In genomic region chr4:185099940-185100339, GRCh38 we compare ENCODE assay signal across 27 cellular contexts.
"Had no signal": no experiment of that assay in that cellular context is flagged by ENCODE, and none has a peak within 500 bp of the region (broad histone marks: within the 10 kb centered on the region; RNA-seq: fewer than 3 reads in every experiment).

No MANE protein-coding gene starts in this region.

- H3K4me3 ChIP-seq: left lung, lower lobe of right lung, pancreas, prostate gland, sigmoid colon, spleen, tibial nerve, uterus had no signal

- H3K4me1 ChIP-seq: left lung, lower lobe of right lung, prostate gland, sigmoid colon, spleen, tibial nerve, uterus had no signal

- H3K36me3 Mint-ChIP-seq: immature natural killer cell; mesothelial cell of epicardium; naive B cell; natural killer cell; stimulated activated memory B cell treated with anti-CD40 and anti-IgM and Interleukin-4, amounts not matched to agents 10 μg/mL and 1 μg/mL and 100 μg/mL, for 72 hours; type B pancreatic cell had no signal

- H3K27me3 ChIP-seq: pancreas, tibial nerve, uterus had no signal

- H3K36me3 ChIP-seq: left lung, lower lobe of right lung, pancreas, prostate gland, sigmoid colon, spleen, tibial nerve, uterus had no signal

- H3K9me3 Mint-ChIP-seq: immature natural killer cell; mesothelial cell of epicardium; naive B cell; natural killer cell; stimulated activated memory B cell treated with anti-CD40 and anti-IgM and Interleukin-4, amounts not matched to agents 10 μg/mL and 1 μg/mL and 100 μg/mL, for 72 hours; stimulated activated naive CD8-positive, alpha-beta T cell treated with anti-CD3 and anti-CD28 coated beads, Interleukin-15, amount 100 ng/mL, for 72 hours; type B pancreatic cell had no signal

- H3K4me1 Mint-ChIP-seq: immature natural killer cell; naive B cell; natural killer cell; stimulated activated memory B cell treated with anti-CD40 and anti-IgM and Interleukin-4, amounts not matched to agents 10 μg/mL and 1 μg/mL and 100 μg/mL, for 72 hours; stimulated activated naive CD8-positive, alpha-beta T cell treated with anti-CD3 and anti-CD28 coated beads, Interleukin-15, amount 100 ng/mL, for 72 hours had no signal

- ATAC-seq: left colon; left lung; natural killer cell; pancreas; stimulated activated memory B cell treated with anti-CD40 and anti-IgM and Interleukin-4, amounts not matched to agents 10 μg/mL and 1 μg/mL and 100 μg/mL, for 72 hours; stimulated activated naive CD8-positive, alpha-beta T cell treated with anti-CD3 and anti-CD28 coated beads, Interleukin-15, amount 100 ng/mL, for 72 hours had no signal

- DNase-seq: hypothalamus; immature natural killer cell; kidney; left colon; left lung; lower lobe of right lung; mammary epithelial cell; mesenchymal stem cell; naive B cell; natural killer cell; nucleus accumbens; pancreas; retina; right cardiac atrium; sigmoid colon; small intestine; spleen; stimulated activated CD4-positive, alpha-beta T cell treated with anti-CD3 and anti-CD28 coated beads, Interleukin-4, amount 100 ng/mL, for 24 hours; stimulated activated naive CD4-positive, alpha-beta T cell treated with Interleukin-2 at 50 U/mL for 16 hours; stimulated activated naive CD8-positive, alpha-beta T cell treated with anti-CD3 and anti-CD28 coated beads, Interleukin-15, amount 100 ng/mL, for 72 hours; substantia nigra; uterus had no signal

- H3K27ac Mint-ChIP-seq: immature natural killer cell; mesothelial cell of epicardium; naive B cell; natural killer cell; stimulated activated memory B cell treated with anti-CD40 and anti-IgM and Interleukin-4, amounts not matched to agents 10 μg/mL and 1 μg/mL and 100 μg/mL, for 72 hours; stimulated activated naive CD8-positive, alpha-beta T cell treated with anti-CD3 and anti-CD28 coated beads, Interleukin-15, amount 100 ng/mL, for 72 hours; type B pancreatic cell had no signal

- H3K9me3 ChIP-seq: left lung, lower lobe of right lung, pancreas, prostate gland, sigmoid colon, spleen, tibial nerve, uterus had no signal

- H3K27ac ChIP-seq: left lung, lower lobe of right lung, pancreas, prostate gland, sigmoid colon, spleen, tibial nerve, uterus had no signal

- H3K4me3 Mint-ChIP-seq: immature natural killer cell; mesothelial cell of epicardium; naive B cell; natural killer cell; stimulated activated memory B cell treated with anti-CD40 and anti-IgM and Interleukin-4, amounts not matched to agents 10 μg/mL and 1 μg/mL and 100 μg/mL, for 72 hours; stimulated activated naive CD8-positive, alpha-beta T cell treated with anti-CD3 and anti-CD28 coated beads, Interleukin-15, amount 100 ng/mL, for 72 hours; type B pancreatic cell had no signal
